1 cellular context compared by ENCODE assay signal in genomic region chr3:194465920-194466570, GRCh38.
TF ChIP-seq lines count a peak whose summit lies in the region.

No MANE protein-coding gene starts in this region.

TF ChIP-seq in GM12878, 131 proteins besides CTCF, POLR2A, EP300 and RAD21:
- TF ChIP-seq NR2F1 (conservative IDR thresholded peaks at IDR 0.05): peak; percentile 66
- peak; percentile 44 for TF ChIP-seq ZNF384 (IDR thresholded peaks at IDR 0.05; ENCODE audit: borderline replicate concordance, low read depth, low read length)
- no peak for TF ChIP-seq ZBTB40 (IDR thresholded peaks at IDR 0.05; ENCODE audit: borderline replicate concordance)
- no peak for TF ChIP-seq TCF3 (IDR thresholded peaks at IDR 0.05; ENCODE audit: borderline replicate concordance, insufficient read depth, low read depth, low read length)
- TF ChIP-seq ZNF207 (IDR thresholded peaks at IDR 0.05; ENCODE audit: borderline replicate concordance): no peak
